Comparison of ENCODE assay signal across 8 cellular contexts in the genomic region with DNA sequence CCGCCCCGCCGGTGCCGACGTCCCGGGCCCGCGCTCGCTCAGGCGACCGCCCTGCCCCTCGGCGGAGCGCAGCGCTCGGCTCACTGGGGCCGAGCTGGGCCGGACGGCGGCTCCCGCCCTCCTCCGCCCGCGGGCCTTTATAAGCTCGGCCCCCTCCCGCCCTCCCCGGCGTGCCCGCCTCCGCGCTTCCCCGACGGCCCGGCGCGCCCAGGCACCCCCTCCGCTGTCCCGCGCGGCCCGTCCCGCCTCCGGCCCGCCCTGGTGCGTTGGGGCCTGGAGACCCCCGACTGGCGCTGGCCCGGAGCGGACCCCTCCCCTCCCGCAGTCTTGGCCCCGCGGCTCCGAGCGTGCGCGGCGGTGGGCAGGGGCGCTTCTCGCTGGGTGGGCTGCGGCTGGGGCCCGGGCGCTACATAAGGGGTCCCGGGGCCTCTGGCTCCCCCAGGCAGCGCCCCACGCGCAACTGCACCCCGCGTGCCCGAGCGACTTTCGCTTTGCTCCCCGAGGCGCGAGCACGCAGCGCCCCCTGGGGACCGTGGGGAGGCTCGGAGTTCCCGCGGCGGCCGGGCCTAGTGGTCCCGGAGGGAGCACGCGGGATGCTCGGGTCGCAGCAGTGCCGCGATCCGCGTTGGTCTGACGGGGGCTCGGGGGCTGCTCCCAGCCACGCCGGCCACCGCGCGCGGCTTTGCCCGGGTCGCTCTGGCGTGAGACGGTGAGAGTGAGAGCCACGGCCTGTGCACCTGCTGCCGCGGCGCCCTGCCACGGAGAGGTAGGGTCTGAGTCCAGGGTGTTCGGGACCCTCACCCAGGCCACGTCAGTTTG.
A peak's percentile ranks its signal among the peaks of the same experiment; 100 is the strongest.
DNase-seq lines count a peak whose midpoint lies in the region; ATAC-seq and TF ChIP-seq lines count a peak whose summit lies in the region.

A gene with protein sequence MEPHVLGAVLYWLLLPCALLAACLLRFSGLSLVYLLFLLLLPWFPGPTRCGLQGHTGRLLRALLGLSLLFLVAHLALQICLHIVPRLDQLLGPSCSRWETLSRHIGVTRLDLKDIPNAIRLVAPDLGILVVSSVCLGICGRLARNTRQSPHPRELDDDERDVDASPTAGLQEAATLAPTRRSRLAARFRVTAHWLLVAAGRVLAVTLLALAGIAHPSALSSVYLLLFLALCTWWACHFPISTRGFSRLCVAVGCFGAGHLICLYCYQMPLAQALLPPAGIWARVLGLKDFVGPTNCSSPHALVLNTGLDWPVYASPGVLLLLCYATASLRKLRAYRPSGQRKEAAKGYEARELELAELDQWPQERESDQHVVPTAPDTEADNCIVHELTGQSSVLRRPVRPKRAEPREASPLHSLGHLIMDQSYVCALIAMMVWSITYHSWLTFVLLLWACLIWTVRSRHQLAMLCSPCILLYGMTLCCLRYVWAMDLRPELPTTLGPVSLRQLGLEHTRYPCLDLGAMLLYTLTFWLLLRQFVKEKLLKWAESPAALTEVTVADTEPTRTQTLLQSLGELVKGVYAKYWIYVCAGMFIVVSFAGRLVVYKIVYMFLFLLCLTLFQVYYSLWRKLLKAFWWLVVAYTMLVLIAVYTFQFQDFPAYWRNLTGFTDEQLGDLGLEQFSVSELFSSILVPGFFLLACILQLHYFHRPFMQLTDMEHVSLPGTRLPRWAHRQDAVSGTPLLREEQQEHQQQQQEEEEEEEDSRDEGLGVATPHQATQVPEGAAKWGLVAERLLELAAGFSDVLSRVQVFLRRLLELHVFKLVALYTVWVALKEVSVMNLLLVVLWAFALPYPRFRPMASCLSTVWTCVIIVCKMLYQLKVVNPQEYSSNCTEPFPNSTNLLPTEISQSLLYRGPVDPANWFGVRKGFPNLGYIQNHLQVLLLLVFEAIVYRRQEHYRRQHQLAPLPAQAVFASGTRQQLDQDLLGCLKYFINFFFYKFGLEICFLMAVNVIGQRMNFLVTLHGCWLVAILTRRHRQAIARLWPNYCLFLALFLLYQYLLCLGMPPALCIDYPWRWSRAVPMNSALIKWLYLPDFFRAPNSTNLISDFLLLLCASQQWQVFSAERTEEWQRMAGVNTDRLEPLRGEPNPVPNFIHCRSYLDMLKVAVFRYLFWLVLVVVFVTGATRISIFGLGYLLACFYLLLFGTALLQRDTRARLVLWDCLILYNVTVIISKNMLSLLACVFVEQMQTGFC (N-terminal part only) (minus strand): TSS at position 115 of the 819 bp plus-strand sequence. CDS start 256 bp downstream, outside the sequence.

- H3K27me3 Mint-ChIP-seq in central memory CD8-positive, alpha-beta T cell: no peaks in the 10 kb centered on the region

- peak; percentile 91 for TF ChIP-seq CTCF in GM12865 (IDR thresholded peaks at IDR 0.05; ENCODE audit: insufficient read depth, low read depth, low read length, missing control alignments)

- peak within 1 kb of the TSS; percentile 71 for H3K4me3 Mint-ChIP-seq in central memory CD8-positive, alpha-beta T cell

- peak; percentile 80 for DNase-seq in GM12865 (ENCODE audit: low read depth)
- peak; percentile 89 for DNase-seq in HuH-7.5 (ENCODE audit: low spot score)
- DNase-seq in activated CD4-positive, CD25-positive, alpha-beta regulatory T cell treated with anti-CD3 and anti-CD28 coated beads, Interleukin-2, amount 50 U/mL, for 72 hours: peak; percentile 83
- DNase-seq in central memory CD8-positive, alpha-beta T cell (ENCODE audit: low spot score in 2 of 2): peak; percentile 80 to 83
- peak; percentile 71 for DNase-seq in kidney tubule cell (ENCODE audit: low spot score)
- peak; percentile 67 for DNase-seq in stimulated activated CD4-positive, alpha-beta T cell treated with anti-CD3 and anti-CD28 coated beads, Interleukin-1b, Interleukin-23, amount 100 ng/mL, for 48 hours
- no peak for DNase-seq in globus pallidus (ENCODE audit: low spot score)

- H3K4me1 Mint-ChIP-seq in central memory CD8-positive, alpha-beta T cell: peaks cover 45% of the 10 kb centered on the region

- ATAC-seq in central memory CD8-positive, alpha-beta T cell (replicated peaks; ENCODE audit: extremely low read depth, poor library complexity, severe bottlenecking): peak; percentile 38
- ATAC-seq in GM18868 (IDR thresholded peaks at IDR 0.05; ENCODE audit: unreplicated experiment): no peak

- peak within 1 kb of the TSS; percentile 71 for H3K4me3 ChIP-seq in GM12865 (ENCODE audit: low read depth, low read length)

- peaks cover 10% of the 10 kb centered on the region for H3K36me3 Mint-ChIP-seq in central memory CD8-positive, alpha-beta T cell (ENCODE audit: insufficient read depth)

- no peaks in the 10 kb centered on the region for H3K9me3 Mint-ChIP-seq in central memory CD8-positive, alpha-beta T cell

- H3K27ac Mint-ChIP-seq in central memory CD8-positive, alpha-beta T cell (ENCODE audit: low read depth): peak within 1 kb of the TSS; percentile 46
